1 cellular context compared by ENCODE assay signal in genomic region chr2:24123212-24124002, GRCh38.
TF ChIP-seq lines count a peak whose summit lies in the region.

TSS of gene FAM228B (plus strand) at chr2:24123469. CDS start at chr2:24124362, 893 bp downstream.
TSS of gene PFN4 (minus strand) at chr2:24123334. CDS start at chr2:24122535, 799 bp downstream.

TF ChIP-seq in HepG2, 621 proteins besides CTCF, POLR2A, EP300 and RAD21 (continued from another document and continues in another):
- TF ChIP-seq HMGXB3 (CRISPR knock-in tag; IDR thresholded peaks at IDR 0.05; ENCODE audit: borderline replicate concordance) (no peak), RARA (CRISPR knock-in tag; IDR thresholded peaks at IDR 0.05) (no peak), GTF2F1 (IDR thresholded peaks at IDR 0.05; ENCODE audit: low read length) (no peak), KLF16 (CRISPR knock-in tag; IDR thresholded peaks at IDR 0.05) (peak in 1 of 2 experiments; percentile 32; a peak in 1 of 4 replicates), ZNF12 (CRISPR knock-in tag; IDR thresholded peaks at IDR 0.05) (no peak; the same call in 1 of the 2 replicates), MBNL3 (CRISPR knock-in tag; conservative IDR thresholded peaks at IDR 0.05) (no peak), ZNF34 (CRISPR knock-in tag; IDR thresholded peaks at IDR 0.05; ENCODE audit: borderline replicate concordance) (peak; percentile 76; the same call in 1 of the 2 replicates), ZNF274 (CRISPR knock-in tag; IDR thresholded peaks at IDR 0.05) (peak; percentile 82), ZNF672 (CRISPR knock-in tag; IDR thresholded peaks at IDR 0.05) (no peak), ISL2 (CRISPR knock-in tag; IDR thresholded peaks at IDR 0.05) (0 out of 2 replicates have a peak, but pooled peaks have one; percentile 17), PLRG1 (conservative IDR thresholded peaks at IDR 0.05) (no peak), ZFYVE20 (CRISPR knock-in tag; IDR thresholded peaks at IDR 0.05; ENCODE audit: borderline replicate concordance, low read depth) (peak; percentile 42; the same call in 1 of the 2 replicates), ZMYM4 (CRISPR knock-in tag; IDR thresholded peaks at IDR 0.05) (peak; percentile 91), CEBPB (IDR thresholded peaks at IDR 0.05; ENCODE audit: borderline replicate concordance, low read depth, low read length) (no peak), ZNF549 (CRISPR knock-in tag; IDR thresholded peaks at IDR 0.05) (no peak), ZNF414 (CRISPR knock-in tag; IDR thresholded peaks at IDR 0.05) (no peak), ARHGAP35 (CRISPR knock-in tag; IDR thresholded peaks at IDR 0.05; ENCODE audit: borderline replicate concordance) (peak; percentile 70), ZNF17 (CRISPR knock-in tag; IDR thresholded peaks at IDR 0.05) (no peak), PBX2 (CRISPR knock-in tag; IDR thresholded peaks at IDR 0.05) (peak; percentile 87), ZBTB40 (IDR thresholded peaks at IDR 0.05) (no peak), ZBTB40 (CRISPR knock-in tag; IDR thresholded peaks at IDR 0.05) (peak; percentile 56; the same call in 1 of the 2 replicates), ZNF546 (CRISPR knock-in tag; conservative IDR thresholded peaks at IDR 0.05) (peak; percentile 86), ZFP41 (CRISPR knock-in tag; IDR thresholded peaks at IDR 0.05; ENCODE audit: borderline replicate concordance) (peak; percentile 95), ZNF224 (CRISPR knock-in tag; IDR thresholded peaks at IDR 0.05) (peak; percentile 42; the same call in 1 of the 2 replicates), CEBPG (CRISPR knock-in tag; IDR thresholded peaks at IDR 0.05) (no peak), E2F2 (CRISPR knock-in tag; IDR thresholded peaks at IDR 0.05; ENCODE audit: borderline replicate concordance) (no peak; the same call in 1 of the 2 replicates), POLR2AphosphoS2 (IDR thresholded peaks at IDR 0.05; ENCODE audit: low read depth, low read length) (no peak), HDAC1 (CRISPR knock-in tag; IDR thresholded peaks at IDR 0.05) (peak; percentile 84), CBX5 (CRISPR knock-in tag; IDR thresholded peaks at IDR 0.05; ENCODE audit: borderline replicate concordance) (0 out of 2 replicates have a peak, but pooled peaks have one; percentile 20), ARNT (IDR thresholded peaks at IDR 0.05) (no peak), RERE (CRISPR knock-in tag; IDR thresholded peaks at IDR 0.05; ENCODE audit: low read depth) (0 out of 2 replicates have a peak, but pooled peaks have one; percentile 26), ZSCAN31 (CRISPR knock-in tag; IDR thresholded peaks at IDR 0.05; ENCODE audit: low read depth) (peak; percentile 86; the same call in 1 of the 2 replicates), SPEN (CRISPR knock-in tag; IDR thresholded peaks at IDR 0.05; ENCODE audit: low read depth) (peak; percentile 92), PRPF4 (IDR thresholded peaks at IDR 0.05; ENCODE audit: low read depth, low read length, poor library complexity, severe bottlenecking) (no peak), BHLHE40 (IDR thresholded peaks at IDR 0.05; ENCODE audit: low read length) (no peak), ZNF709 (CRISPR knock-in tag; IDR thresholded peaks at IDR 0.05) (peak; percentile 90; the same call in 1 of the 2 replicates), CBFB (CRISPR knock-in tag; IDR thresholded peaks at IDR 0.05) (peak; percentile 44), TAF1 (CRISPR knock-in tag; IDR thresholded peaks at IDR 0.05) (peak; percentile 73), U2AF2 (IDR thresholded peaks at IDR 0.05; ENCODE audit: low read depth, low read length) (no peak), SKI (IDR thresholded peaks at IDR 0.05; ENCODE audit: partially characterized antibody) (peak; percentile 65), ZNF44 (CRISPR knock-in tag; IDR thresholded peaks at IDR 0.05) (no peak)
